24 cellular contexts compared by ENCODE assay signal in genomic region chr1:22443332-22443731, GRCh38.
"Had no signal": no experiment of that assay in that cellular context is flagged by ENCODE, and none has a peak within 500 bp of the region (broad histone marks: within the 10 kb centered on the region; RNA-seq: fewer than 3 reads in every experiment).

No MANE protein-coding gene starts in this region.

- H3K27ac Mint-ChIP-seq: activated naive CD4-positive, alpha-beta T cell treated with anti-CD3 and anti-CD28 coated beads, Interleukin-2, amount 50 U/mL, for 24 hours; naive thymus-derived CD4-positive, alpha-beta T cell; stimulated activated naive CD8-positive, alpha-beta T cell treated with anti-CD3 and anti-CD28 coated beads, Interleukin-15, Interleukin-2, amounts not matched to agents 100 ng/mL and 50 ng/mL, for 24 hours had no signal

- DNase-seq: activated CD4-positive, alpha-beta T cell treated with anti-CD3 and anti-CD28 coated beads for 1 hour; activated CD4-positive, alpha-beta T cell treated with anti-CD3 and anti-CD28 coated beads, Interleukin-2, amount 50 U/mL, for 1 hour; activated gamma-delta T cell treated with Interleukin-2 at 50 U/mL for 16 hours; activated T-cell treated with anti-CD3 and anti-CD28 coated beads, Interleukin-2, amount 50 U/mL, for 1 hour; brain microvascular endothelial cell; central memory CD4-positive, alpha-beta T cell; dermis blood vessel endothelial cell; effector CD8-positive, alpha-beta T cell; foreskin keratinocyte; hippocampal formation; lower lobe of right lung; naive thymus-derived CD4-positive, alpha-beta T cell; occipital lobe; right lobe of liver; stimulated activated CD4-positive, alpha-beta T cell treated with anti-CD3 and anti-CD28 coated beads, Interleukin-1b, Interleukin-23, amount 100 ng/mL, for 48 hours; tibial artery; WERI-Rb-1 had no signal

- H3K27me3 ChIP-seq: ascending aorta, brain microvascular endothelial cell, foreskin keratinocyte, right lobe of liver, tibial artery had no signal

- FAIRE-seq: keratinocyte, TTC549 had no signal

- H3K4me1 Mint-ChIP-seq: activated naive CD4-positive, alpha-beta T cell treated with anti-CD3 and anti-CD28 coated beads, Interleukin-2, amount 50 U/mL, for 24 hours; naive thymus-derived CD4-positive, alpha-beta T cell had no signal

- H3K9me3 Mint-ChIP-seq: neural crest cell had no signal

- H3K4me1 ChIP-seq: ascending aorta, foreskin keratinocyte, lower lobe of right lung, right lobe of liver had no signal

- H3K4me3 ChIP-seq: ascending aorta, lower lobe of right lung, right lobe of liver, skin epidermis, tibial artery had no signal

- H3K4me3 Mint-ChIP-seq: activated naive CD4-positive, alpha-beta T cell treated with anti-CD3 and anti-CD28 coated beads, Interleukin-2, amount 50 U/mL, for 24 hours; naive thymus-derived CD4-positive, alpha-beta T cell; neural crest cell; stimulated activated naive CD8-positive, alpha-beta T cell treated with anti-CD3 and anti-CD28 coated beads, Interleukin-15, Interleukin-2, amounts not matched to agents 100 ng/mL and 50 ng/mL, for 24 hours had no signal

- H3K36me3 ChIP-seq: ascending aorta, brain microvascular endothelial cell, lower lobe of right lung, right lobe of liver, tibial artery, WERI-Rb-1 had no signal

- ATAC-seq: foreskin keratinocyte; lower lobe of right lung; naive thymus-derived CD4-positive, alpha-beta T cell; right lobe of liver had no signal

- H3K27ac ChIP-seq: ascending aorta, brain microvascular endothelial cell, foreskin keratinocyte, lower lobe of right lung, right lobe of liver, skin epidermis, tibial artery, WERI-Rb-1 had no signal
